Comparison of ENCODE assay signal across 11 cellular contexts in the genomic region with DNA sequence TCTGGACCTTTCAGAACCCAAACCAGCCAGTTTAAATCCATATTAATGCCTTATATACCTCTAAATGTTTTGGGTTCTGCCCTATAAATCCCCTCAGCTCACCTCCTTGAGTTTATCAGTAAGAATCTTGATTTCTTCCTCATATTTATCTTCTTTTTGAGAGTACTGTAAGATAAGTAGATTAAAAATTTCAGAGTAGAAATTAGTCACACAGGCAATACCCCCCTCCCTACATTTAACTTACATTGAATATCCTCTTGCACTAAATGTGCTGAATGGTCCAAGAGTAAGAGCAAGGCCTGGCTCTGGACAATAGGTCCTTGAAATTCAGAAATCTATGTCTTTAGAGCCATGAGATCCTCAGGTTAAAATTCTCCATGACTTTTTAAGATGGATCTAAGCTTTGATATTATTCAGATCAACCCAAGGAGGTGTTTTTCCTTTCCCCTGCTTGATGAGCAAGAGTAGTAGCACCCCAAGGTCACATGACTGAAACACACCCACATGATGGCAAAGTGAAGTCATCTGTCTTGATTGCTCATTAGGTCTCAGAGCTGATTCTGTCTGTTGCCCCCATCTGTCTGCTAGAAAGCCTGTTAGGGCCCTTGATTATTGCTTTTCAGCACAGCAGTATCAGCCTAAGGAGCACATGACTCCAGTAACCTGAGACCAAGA. TPM values are rescaled to one million over a fixed set of nuclear protein-coding genes. Genes with fewer than 3 reads are reported as not detected.
DNase-seq lines count a peak whose midpoint lies in the region; ATAC-seq and TF ChIP-seq lines count a peak whose summit lies in the region.
"Had no signal": no experiment of that assay in that cellular context is flagged by ENCODE, and none has a peak within 500 bp of the region (broad histone marks: within the 10 kb centered on the region; RNA-seq: fewer than 3 reads in every experiment).

No MANE protein-coding gene starts in this region.

- peaks cover 73 to 100% (median 92%) of the 10 kb centered on the region in 4 donors for H3K36me3 ChIP-seq in upper lobe of left lung

- peak; percentile 74 for DNase-seq in activated naive CD4-positive, alpha-beta T cell treated with Interleukin-2 at 50 U/mL for 16 hours
- DNase-seq in activated naive CD4-positive, alpha-beta T cell (lab: John Stamatoyannopoulos, UW): no peak
- no peak for DNase-seq in activated naive CD8-positive, alpha-beta T cell treated with anti-CD3 and anti-CD28 coated beads, Interleukin-2, amount 10 ng/mL, durations not matched to agents 7 days and 5 days
- no peak for DNase-seq in natural killer cell treated with Interleukin-12 subunit alpha and Interleukin-12 subunit beta and Interleukin-15 and Interleukin-18, amount 100 ng/mL, for 72 hours (ENCODE audit: low spot score)
- DNase-seq in upper lobe of left lung (no peak), cerebellum (ENCODE audit: low spot score) (no peak)
- DNase-seq: heart right ventricle had no signal

- no peaks in the 10 kb centered on the region for H3K27me3 Mint-ChIP-seq in activated naive CD8-positive, alpha-beta T cell treated with anti-CD3 and anti-CD28 coated beads, Interleukin-2, amount 10 ng/mL, durations not matched to agents 7 days and 5 days
- H3K27me3 Mint-ChIP-seq in natural killer cell treated with Interleukin-12 subunit alpha and Interleukin-12 subunit beta and Interleukin-15 and Interleukin-18, amount 100 ng/mL, for 72 hours: no peaks in the 10 kb centered on the region

- H3K27ac ChIP-seq in upper lobe of left lung: peak overlapping the region in 3 of 4 donors; percentile 4 to 15 (median 4)
- H3K27ac ChIP-seq: heart right ventricle had no signal

- no peak for TF ChIP-seq POLR2A in upper lobe of left lung (IDR thresholded peaks at IDR 0.05)

- no peak overlapping the region for H3K27ac Mint-ChIP-seq in activated naive CD8-positive, alpha-beta T cell treated with anti-CD3 and anti-CD28 coated beads, Interleukin-2, amount 10 ng/mL, durations not matched to agents 7 days and 5 days
- peak overlapping the region; percentile 61 to 74 for H3K27ac Mint-ChIP-seq in natural killer cell treated with Interleukin-12 subunit alpha and Interleukin-12 subunit beta and Interleukin-15 and Interleukin-18, amount 100 ng/mL, for 72 hours

- no peaks in the 10 kb centered on the region for H3K9me3 Mint-ChIP-seq in activated naive CD8-positive, alpha-beta T cell treated with anti-CD3 and anti-CD28 coated beads, Interleukin-2, amount 10 ng/mL, durations not matched to agents 7 days and 5 days
- no peaks in the 10 kb centered on the region for H3K9me3 Mint-ChIP-seq in natural killer cell treated with Interleukin-12 subunit alpha and Interleukin-12 subunit beta and Interleukin-15 and Interleukin-18, amount 100 ng/mL, for 72 hours

- no peak for TF ChIP-seq CTCF in upper lobe of left lung (IDR thresholded peaks at IDR 0.05)

- no peak overlapping the region for H3K4me3 Mint-ChIP-seq in activated naive CD8-positive, alpha-beta T cell treated with anti-CD3 and anti-CD28 coated beads, Interleukin-2, amount 10 ng/mL, durations not matched to agents 7 days and 5 days
- no peak overlapping the region for H3K4me3 Mint-ChIP-seq in natural killer cell treated with Interleukin-12 subunit alpha and Interleukin-12 subunit beta and Interleukin-15 and Interleukin-18, amount 100 ng/mL, for 72 hours

- no peak for TF ChIP-seq EP300 in upper lobe of left lung (IDR thresholded peaks at IDR 0.05)

- POLR2A ChIA-PET in activated naive CD8-positive, alpha-beta T cell treated with anti-CD3 and anti-CD28 coated beads, Interleukin-2, amount 10 ng/mL, durations not matched to agents 7 days and 5 days (lab: Charles Lee): interaction anchor here (0.9 to 1.6 kb wide), 3 partner anchors 11 to 13 kb away, joined by 3 to 5 read pairs (median 5); no protein-coding TSS in a partner anchor

- H3K36me3 Mint-ChIP-seq in activated naive CD8-positive, alpha-beta T cell treated with anti-CD3 and anti-CD28 coated beads, Interleukin-2, amount 10 ng/mL, durations not matched to agents 7 days and 5 days: peaks cover 64% of the 10 kb centered on the region
- peaks cover 53% of the 10 kb centered on the region for H3K36me3 Mint-ChIP-seq in natural killer cell treated with Interleukin-12 subunit alpha and Interleukin-12 subunit beta and Interleukin-15 and Interleukin-18, amount 100 ng/mL, for 72 hours

- peaks cover 4 to 11% (median 5%) of the 10 kb centered on the region in 4 donors for H3K4me1 ChIP-seq in upper lobe of left lung

- H3K4me1 Mint-ChIP-seq in activated naive CD8-positive, alpha-beta T cell treated with anti-CD3 and anti-CD28 coated beads, Interleukin-2, amount 10 ng/mL, durations not matched to agents 7 days and 5 days: peaks cover 24% of the 10 kb centered on the region
- H3K4me1 Mint-ChIP-seq in natural killer cell treated with Interleukin-12 subunit alpha and Interleukin-12 subunit beta and Interleukin-15 and Interleukin-18, amount 100 ng/mL, for 72 hours (ENCODE audit: low read depth in 2 of 2): peaks cover 27 to 36% of the 10 kb centered on the region in 2 donors

- ATAC-seq in activated naive CD8-positive, alpha-beta T cell treated with anti-CD3 and anti-CD28 coated beads, Interleukin-2, amount 10 ng/mL, durations not matched to agents 7 days and 5 days (ENCODE audit: low read depth): peak; percentile 50
- ATAC-seq in natural killer cell treated with Interleukin-12 subunit alpha and Interleukin-12 subunit beta and Interleukin-15 and Interleukin-18, amount 100 ng/mL, for 72 hours: peak; percentile 75 to 78
- ATAC-seq in upper lobe of left lung (ENCODE audit: low FRiP score in 2 of 2) (no peak), HG03196 (IDR thresholded peaks at IDR 0.05; ENCODE audit: unreplicated experiment) (no peak), GM19463 (IDR thresholded peaks at IDR 0.05; ENCODE audit: unreplicated experiment) (no peak)
- ATAC-seq: heart right ventricle had no signal

- no peak overlapping the region for H3K4me3 ChIP-seq in upper lobe of left lung
- H3K4me3 ChIP-seq: heart right ventricle had no signal

- no peaks in the 10 kb centered on the region for H3K27me3 ChIP-seq in upper lobe of left lung
- H3K27me3 ChIP-seq: heart right ventricle had no signal

- no peaks in the 10 kb centered on the region for H3K9me3 ChIP-seq in upper lobe of left lung
- H3K9me3 ChIP-seq: heart right ventricle had no signal

RNA-seq across cellular contexts. Expression of gene NUP210L, which starts 15.8 kb away (rescaled TPM):
- total RNA-seq in activated naive CD8-positive, alpha-beta T cell treated with anti-CD3 and anti-CD28 coated beads, Interleukin-2, amount 10 ng/mL, durations not matched to agents 7 days and 5 days: under 1 TPM; 0.11 to 0.17 TPM
- total RNA-seq in natural killer cell treated with Interleukin-12 subunit alpha and Interleukin-12 subunit beta and Interleukin-15 and Interleukin-18, amount 100 ng/mL, for 72 hours: under 1 TPM in 1 of 2 donors, not detected in 1; 0.24 TPM
- total RNA-seq in upper lobe of left lung (under 1 TPM in 4 of 6 donors, not detected in 2; 0.11 to 0.91 (median 0.30) TPM), cerebellum (not detected)

RNA-seq across cellular contexts. Expression of gene TPM3, which starts 21.2 kb away (rescaled TPM):
- total RNA-seq in activated naive CD8-positive, alpha-beta T cell treated with anti-CD3 and anti-CD28 coated beads, Interleukin-2, amount 10 ng/mL, durations not matched to agents 7 days and 5 days: 100 to 1,000 TPM; 654 to 664 TPM
- 100 to 1,000 TPM; 495 to 662 TPM for total RNA-seq in natural killer cell treated with Interleukin-12 subunit alpha and Interleukin-12 subunit beta and Interleukin-15 and Interleukin-18, amount 100 ng/mL, for 72 hours
- total RNA-seq in upper lobe of left lung (100 to 1,000 TPM; 149 to 452 (median 344) TPM), cerebellum (124 TPM)

RNA-seq across cellular contexts. Expression of gene CFAP141, which starts 35.4 kb away (rescaled TPM):
- total RNA-seq in activated naive CD8-positive, alpha-beta T cell treated with anti-CD3 and anti-CD28 coated beads, Interleukin-2, amount 10 ng/mL, durations not matched to agents 7 days and 5 days: not detected
- not detected for total RNA-seq in natural killer cell treated with Interleukin-12 subunit alpha and Interleukin-12 subunit beta and Interleukin-15 and Interleukin-18, amount 100 ng/mL, for 72 hours
- total RNA-seq in upper lobe of left lung (1 to 10 TPM in 2 of 6 donors, not detected in 4; 5.9 to 6.5 TPM), cerebellum (not detected)
- total RNA-seq: cardiac septum; T-helper 1 cell treated with Interleukin-12 subunit alpha and Interleukin-12 subunit beta and Interleukin-4 antibody, amounts not matched to agents 30 ng/mL and 1 ng/mL, for 36 hours had no signal

RNA-seq across cellular contexts. Expression of gene UBAP2L, which starts 50.1 kb away (rescaled TPM):
- total RNA-seq in activated naive CD8-positive, alpha-beta T cell treated with anti-CD3 and anti-CD28 coated beads, Interleukin-2, amount 10 ng/mL, durations not matched to agents 7 days and 5 days: 100 to 1,000 TPM; 192 to 195 TPM
- total RNA-seq in natural killer cell treated with Interleukin-12 subunit alpha and Interleukin-12 subunit beta and Interleukin-15 and Interleukin-18, amount 100 ng/mL, for 72 hours: 100 to 1,000 TPM; 175 to 183 TPM
- total RNA-seq in upper lobe of left lung (100 to 1,000 TPM in 5 of 6 donors, 10 to 100 TPM in 1; 77.5 to 137 (median 119) TPM), cerebellum (84.7 TPM)

Comparison
In these comparisons a context has a peak if more than half of its experiments do, and no peak if none do; other contexts are left out.
1. ATAC-seq: peak in activated naive CD8-positive, alpha-beta T cell treated with anti-CD3 and anti-CD28 coated beads, Interleukin-2, amount 10 ng/mL, durations not matched to agents 7 days and 5 days (single experiment) and natural killer cell treated with Interleukin-12 subunit alpha and Interleukin-12 subunit beta and Interleukin-15 and Interleukin-18, amount 100 ng/mL, for 72 hours (2 of 2); none in upper lobe of left lung (0 of 2), HG03196 (single experiment) and GM19463 (single experiment).